14 cellular contexts compared by ENCODE assay signal in the genomic region with DNA sequence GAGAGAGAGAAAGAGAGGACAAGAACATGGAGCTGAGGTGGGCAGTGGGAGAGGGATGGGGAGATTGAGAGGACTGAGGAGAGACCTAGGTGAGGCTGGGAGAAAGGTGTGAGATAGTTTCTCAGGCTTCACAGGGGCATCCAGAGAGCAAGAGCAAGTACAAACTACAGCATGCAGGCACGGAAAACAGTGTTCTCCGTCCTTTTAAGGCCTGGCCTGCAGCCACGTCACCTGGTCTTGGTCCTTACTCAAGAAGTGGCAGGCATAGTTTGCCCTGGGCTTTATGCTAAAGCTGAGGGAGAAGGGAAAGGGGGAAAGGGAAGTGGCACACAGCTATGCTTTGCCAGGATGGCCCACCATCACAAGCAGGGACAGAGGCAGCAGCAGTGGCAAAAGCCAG.
DNase-seq lines count a peak whose midpoint lies in the region; ATAC-seq, FAIRE-seq and TF ChIP-seq lines count a peak whose summit lies in the region.
"Had no signal": no experiment of that assay in that cellular context is flagged by ENCODE, and none has a peak within 500 bp of the region (broad histone marks: within the 10 kb centered on the region; RNA-seq: fewer than 3 reads in every experiment).

No MANE protein-coding gene starts in this region.

- DNase-seq in left ventricle myocardium inferior (no peak), right cardiac atrium (no peak), kidney (no peak), COR-L47 (lab: John Stamatoyannopoulos, UW) (no peak), RKO (ENCODE audit: low spot score) (no peak)
- DNase-seq: CD8-positive, alpha-beta T cell; cortex of kidney; EL; stimulated activated CD4-positive, alpha-beta T cell treated with anti-CD3 and anti-CD28 coated beads, Interleukin-4, amount 100 ng/mL, for 24 hours; stimulated activated CD8-positive, alpha-beta memory T cell treated with anti-CD3 and anti-CD28 coated beads, Interleukin-4, amount 100 ng/mL, for 48 hours had no signal

- 77% methylated on average over 3 of the region's 3 CpGs for WGBS in right cardiac atrium

- no peaks in the 10 kb centered on the region for H3K27me3 ChIP-seq in left ventricle myocardium inferior (ENCODE audit: low read depth)
- H3K27me3 ChIP-seq in right cardiac atrium (ENCODE audit: control insufficient read depth, insufficient read depth), result no peaks in the 10 kb centered on the region
- no peaks in the 10 kb centered on the region for H3K27me3 ChIP-seq in skeletal muscle tissue (ENCODE audit: control insufficient read depth in 3 of 3, insufficient read depth in 3 of 3, low read length in 3 of 3)

- peaks cover 60% of the 10 kb centered on the region for H3K4me1 ChIP-seq in left ventricle myocardium inferior
- peaks cover 13% of the 10 kb centered on the region for H3K4me1 ChIP-seq in right cardiac atrium (ENCODE audit: control insufficient read depth, insufficient read depth, low read length)
- peaks cover 12 to 16% of the 10 kb centered on the region in 2 donors for H3K4me1 ChIP-seq in kidney (ENCODE audit: control insufficient read depth in 1 of 2, insufficient read depth in 1 of 2, low read depth in 1 of 2, low read length in 2 of 2)
- peaks cover 26 to 48% (median 32%) of the 10 kb centered on the region in 3 donors for H3K4me1 ChIP-seq in skeletal muscle tissue (ENCODE audit: control insufficient read depth in 3 of 3, insufficient read depth in 3 of 3, low read length in 3 of 3)

- H3K27ac ChIP-seq in left ventricle myocardium inferior (replicated peaks) (peak overlapping the region; percentile 91), right cardiac atrium (ENCODE audit: low read length) (no peak overlapping the region), kidney (ENCODE audit: low read depth in 2 of 2, low read length in 2 of 2) (peak overlapping the region; percentile 37 to 91), skeletal muscle tissue (ENCODE audit: low read depth, low read length) (peak overlapping the region; percentile 95)
- H3K27ac ChIP-seq: epithelial cell of prostate had no signal

- no peak for TF ChIP-seq CTCF in left ventricle myocardium inferior (IDR thresholded peaks at IDR 0.05; ENCODE audit: borderline replicate concordance)
- no peak for TF ChIP-seq CTCF in kidney (IDR thresholded peaks at IDR 0.05; ENCODE audit: borderline replicate concordance, extremely low read depth, insufficient read depth)

- ATAC-seq in right cardiac atrium, result no peak
- no peak for ATAC-seq in GM18502 (IDR thresholded peaks at IDR 0.05; ENCODE audit: poor library complexity, unreplicated experiment)
- no peak for ATAC-seq in GM18858 (IDR thresholded peaks at IDR 0.05; ENCODE audit: unreplicated experiment)
- ATAC-seq: CD8-positive, alpha-beta T cell had no signal

- FAIRE-seq in kidney (lab: Jason Lieb, UNC), result no peak

- no peak overlapping the region for H3K4me3 ChIP-seq in left ventricle myocardium inferior
- H3K4me3 ChIP-seq in right cardiac atrium (ENCODE audit: low read length), result no peak overlapping the region
- no peak overlapping the region for H3K4me3 ChIP-seq in kidney (ENCODE audit: low read length in 2 of 2)
- H3K4me3 ChIP-seq in skeletal muscle tissue (ENCODE audit: low read length in 3 of 3), result no peak overlapping the region

- H3K9me3 ChIP-seq in left ventricle myocardium inferior (replicated peaks) (no peaks in the 10 kb centered on the region), right cardiac atrium (ENCODE audit: control insufficient read depth, low read length) (no peaks in the 10 kb centered on the region), kidney (ENCODE audit: control insufficient read depth in 1 of 2, low read length in 2 of 2) (no peaks in the 10 kb centered on the region), skeletal muscle tissue (ENCODE audit: control insufficient read depth in 3 of 3, low read length in 3 of 3) (no peaks in the 10 kb centered on the region)

- H3K36me3 ChIP-seq in left ventricle myocardium inferior, result no peaks in the 10 kb centered on the region
- H3K36me3 ChIP-seq in kidney (ENCODE audit: control insufficient read depth in 1 of 2, insufficient read depth in 2 of 2, low read length in 2 of 2), result no peaks in the 10 kb centered on the region
- H3K36me3 ChIP-seq in skeletal muscle tissue (ENCODE audit: control insufficient read depth in 3 of 3, insufficient read depth in 3 of 3, low read length in 3 of 3), result no peaks in the 10 kb centered on the region

- H3K9ac ChIP-seq in kidney (ENCODE audit: low read length in 2 of 2), result peak overlapping the region in 1 of 2 donors; percentile 31
- H3K9ac ChIP-seq in skeletal muscle tissue (ENCODE audit: low read depth in 1 of 3, low read length in 3 of 3), result peak overlapping the region in 2 of 3 donors; percentile 14 to 85

- intact Hi-C loops in left ventricle myocardium inferior (cut with micrococcal nuclease), result no loop called here
- intact Hi-C loops in right cardiac atrium (cut with DNase I), result no loop called here
- intact Hi-C loops in kidney (cut with DNase I), result no loop called here
